In the genomic region with DNA sequence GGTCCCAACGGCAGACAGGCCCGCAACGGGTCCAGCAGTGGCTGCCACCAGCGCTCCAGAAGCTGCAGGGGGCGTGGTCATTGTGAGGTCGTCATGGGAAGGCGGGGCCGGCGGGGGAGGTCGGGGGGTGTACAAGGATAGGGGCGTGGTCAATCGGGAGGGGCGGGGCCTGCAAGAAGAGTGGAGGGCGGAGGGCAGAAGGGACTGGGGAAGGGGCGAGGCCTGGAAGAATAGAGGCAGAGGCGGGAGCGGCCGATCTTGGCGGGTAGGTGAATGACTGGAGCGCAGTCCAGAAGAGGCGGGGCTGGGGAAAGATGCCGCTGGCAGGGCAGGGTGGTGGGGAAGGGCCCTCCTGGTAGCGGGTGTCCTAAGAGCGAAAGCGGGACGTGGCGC, we compare ENCODE assay signal across 8 cellular contexts. TPM values are rescaled to one million over a fixed set of nuclear protein-coding genes. Genes with fewer than 3 reads are reported as not detected.
DNase-seq lines count a peak whose midpoint lies in the region; ATAC-seq, FAIRE-seq and TF ChIP-seq lines count a peak whose summit lies in the region.

No MANE protein-coding gene starts in this region.

- H3K9me3 ChIP-seq in A549 (no peaks in the 10 kb centered on the region), HEK293 (ENCODE audit: control insufficient read depth, insufficient read depth, low read depth, low read length) (no peaks in the 10 kb centered on the region), stomach smooth muscle (ENCODE audit: control insufficient read depth in 2 of 2, low read length in 2 of 2) (no peaks in the 10 kb centered on the region)

- H3K27me3 ChIP-seq in stomach smooth muscle (ENCODE audit: control insufficient read depth in 1 of 2, insufficient read depth in 2 of 2, low read length in 2 of 2): no peaks in the 10 kb centered on the region

- H3K4me3 Mint-ChIP-seq in activated naive CD8-positive, alpha-beta T cell: peak overlapping the region; percentile 81

- FAIRE-seq in A549 (lab: Jason Lieb, UNC): no peak

- H3K36me3 ChIP-seq in HEK293 (ENCODE audit: control insufficient read depth in 2 of 2, insufficient read depth in 1 of 2, low read length in 2 of 2) (peaks cover 12 to 40% of the 10 kb centered on the region in 2 experiments; a peak in 2 of 3 replicates), stomach smooth muscle (ENCODE audit: control insufficient read depth in 2 of 2, insufficient read depth in 2 of 2, low read length in 2 of 2) (peaks cover 0 to 4% of the 10 kb centered on the region in 2 donors)

- TF ChIP-seq CTCF in A549 (IDR thresholded peaks at IDR 0.05) (no peak), HEK293 (tag by site-specific recombination; IDR thresholded peaks at IDR 0.05) (no peak)

- H3K4me1 Mint-ChIP-seq in activated naive CD8-positive, alpha-beta T cell (ENCODE audit: low read depth): peaks cover 33% of the 10 kb centered on the region

- peak overlapping the region; percentile 92 for H3K4me2 ChIP-seq in A549

- H3K36me3 Mint-ChIP-seq in activated naive CD8-positive, alpha-beta T cell: no peaks in the 10 kb centered on the region

- CTCF ChIA-PET in A549 (lab: Yijun Ruan, JAX) (interaction anchor here (1.0 to 1.2 kb wide), 2 partner anchors 36 to 128 kb away, joined by 3 read pairs; no protein-coding TSS in a partner anchor), HEK293 (lab: Yijun Ruan, JAX) (no interaction called here)

- POLR2A ChIA-PET in A549 (lab: Yijun Ruan, JAX): no interaction called here
- POLR2A ChIA-PET in HEK293 (lab: Yijun Ruan, JAX): interaction anchor here (0.6 kb wide), 2 partner anchors 19 to 21 kb away, joined by 3 to 7 read pairs; no protein-coding TSS in a partner anchor

- H3K4me3 ChIP-seq in A549 (peak overlapping the region; percentile 62), HEK293 (ENCODE audit: low read depth, low read length) (no peak overlapping the region), stomach smooth muscle (ENCODE audit: low read length in 2 of 2) (peak overlapping the region; percentile 88 to 94)

- no peak for TF ChIP-seq EP300 in A549 (IDR thresholded peaks at IDR 0.05)

- peak overlapping the region; percentile 65 to 80 for H3K9ac ChIP-seq in stomach smooth muscle (ENCODE audit: low read length in 2 of 2)

- DNase-seq in A549 (ENCODE audit: low read depth in 1 of 2, low spot score in 1 of 2) (peak; percentile 87 to 88), glomerular visceral epithelial cell (ENCODE audit: extremely low spot score) (peak; percentile 82), non-pigmented ciliary epithelial cell (ENCODE audit: low read depth) (peak; percentile 47)

- peaks cover 16% of the 10 kb centered on the region for H3K4me1 ChIP-seq in A549
- H3K4me1 ChIP-seq in HEK293 (ENCODE audit: control insufficient read depth, insufficient read depth, low read length): no peaks in the 10 kb centered on the region; the same call in 1 of the 2 replicates
- H3K4me1 ChIP-seq in stomach smooth muscle (ENCODE audit: control insufficient read depth, insufficient read depth, low read length): peaks cover 27% of the 10 kb centered on the region

- peak overlapping the region; percentile 58 to 72 for H3K27ac ChIP-seq in A549
- H3K27ac ChIP-seq in HEK293 (ENCODE audit: extremely low read depth, low read depth, low read length): no peak overlapping the region
- H3K27ac ChIP-seq in stomach smooth muscle (ENCODE audit: low read length): peak overlapping the region; percentile 67

- H3K9me3 Mint-ChIP-seq in activated naive CD8-positive, alpha-beta T cell (ENCODE audit: low read depth): no peaks in the 10 kb centered on the region

- TF ChIP-seq POLR2A in A549 (IDR thresholded peaks at IDR 0.05; ENCODE audit: low read length): no peak

- no peaks in the 10 kb centered on the region for H3K27me3 Mint-ChIP-seq in activated naive CD8-positive, alpha-beta T cell

- ATAC-seq in A549: peak; percentile 35 to 46
- peak; percentile 49 for ATAC-seq in SK-N-SH treated with all-trans-retinoic acid at 6 μM for 48 hours
- ATAC-seq in HG02610 (IDR thresholded peaks at IDR 0.05; ENCODE audit: unreplicated experiment): no peak

- peak overlapping the region; percentile 46 for H3K27ac Mint-ChIP-seq in activated naive CD8-positive, alpha-beta T cell

- TF ChIP-seq RAD21 in A549 (conservative IDR thresholded peaks at IDR 0.05 in 1 of 2, IDR thresholded peaks at IDR 0.05 in 1 of 2): no peak

- 29% methylated on average over 18 of the region's 27 CpGs for WGBS in A549 (ENCODE audit: missing lambda C conversion rate)

TF ChIP-seq in A549, 52 proteins besides CTCF, POLR2A, EP300 and RAD21 (continues in another document):
- no peak for TF ChIP-seq CBX2 (IDR thresholded peaks at IDR 0.05; ENCODE audit: borderline replicate concordance, low read depth)
- no peak for TF ChIP-seq RNF2 (IDR thresholded peaks at IDR 0.05; ENCODE audit: borderline replicate concordance, low read depth)
- TF ChIP-seq PBX3 (IDR thresholded peaks at IDR 0.05): 0 out of 2 replicates have a peak, but pooled peaks have one; percentile 31
- TF ChIP-seq HOXB5 (CRISPR knock-in tag; IDR thresholded peaks at IDR 0.05): no peak

TF ChIP-seq in HEK293, 187 proteins besides CTCF, POLR2A, EP300 and RAD21 (continues in another document):
- TF ChIP-seq KLF1 (tag by site-specific recombination; IDR thresholded peaks at IDR 0.05) (peak; percentile 99), KLF9 (tag by site-specific recombination; IDR thresholded peaks at IDR 0.05; ENCODE audit: low read depth) (peak; percentile 89), SP2 (tag by site-specific recombination; IDR thresholded peaks at IDR 0.05) (0 out of 2 replicates have a peak, but pooled peaks have one; percentile 19), SP3 (tag by site-specific recombination; IDR thresholded peaks at IDR 0.05) (peak; percentile 40)

TF ChIP-seq in SK-N-SH treated with all-trans-retinoic acid at 6 μM for 48 hours, 23 proteins besides CTCF, POLR2A, EP300 and RAD21:
- TF ChIP-seq TOX (CRISPR knock-in tag; IDR thresholded peaks at IDR 0.05; ENCODE audit: borderline replicate concordance) (no peak), CSRNP3 (CRISPR knock-in tag; IDR thresholded peaks at IDR 0.05) (no peak), ZFP30 (CRISPR knock-in tag; IDR thresholded peaks at IDR 0.05) (no peak)

RNA-seq across cellular contexts. Expression of gene FUZ, which starts 4.3 kb away (rescaled TPM):
- polyA plus RNA-seq in A549 (2011; rRNA removed) (12.5 and 14.5 TPM in 2 replicates), A549 (2017; fragmentation: RNase III; extraction: RNeasy Plus Mini Kit Qiagen cat#74134 plus additional on column Dnase treatment) (15.9 to 23.7 TPM (median 21.7 TPM) in 3 replicates)
- 12.7 and 18.9 TPM in 2 replicates for polyA plus RNA-seq in A549 (2012; cell fraction: cytosol; rRNA removed)
- 21.9 and 26.7 TPM in 2 replicates for polyA plus RNA-seq in A549 (2012; cell fraction: nucleus; rRNA removed)
- 7.7 and 9.9 TPM in 2 replicates for polyA minus RNA-seq in A549 (2011; rRNA and poly(A)+ RNA removed)

RNA-seq across cellular contexts. Expression of gene MED25, which starts 9.3 kb away (rescaled TPM):
- polyA plus RNA-seq in A549 (2011; rRNA removed) (20.4 and 27.1 TPM in 2 replicates), A549 (2017; fragmentation: RNase III; extraction: RNeasy Plus Mini Kit Qiagen cat#74134 plus additional on column Dnase treatment) (36.4 to 41.6 TPM (median 40.1 TPM) in 3 replicates)
- polyA plus RNA-seq in A549 (2012; cell fraction: cytosol; rRNA removed): 50.8 and 56.5 TPM in 2 replicates
- polyA plus RNA-seq in A549 (2012; cell fraction: nucleus; rRNA removed): 106 and 124 TPM in 2 replicates
- 37.2 and 52.2 TPM in 2 replicates for polyA minus RNA-seq in A549 (2011; rRNA and poly(A)+ RNA removed)

RNA-seq across cellular contexts. Expression of gene AP2A1, which starts 42.0 kb away (rescaled TPM):
- polyA plus RNA-seq in A549 (2011; rRNA removed): 36.6 and 41.6 TPM in 2 replicates
- polyA plus RNA-seq in A549 (2012; cell fraction: cytosol; rRNA removed): 68.6 and 83.9 TPM in 2 replicates
- 133 and 183 TPM in 2 replicates for polyA plus RNA-seq in A549 (2012; cell fraction: nucleus; rRNA removed)
- polyA plus RNA-seq in A549 (2017; fragmentation: RNase III; extraction: RNeasy Plus Mini Kit Qiagen cat#74134 plus additional on column Dnase treatment): 53.4 to 62.1 TPM (median 58.6 TPM) in 3 replicates
- 58.4 and 76.3 TPM in 2 replicates for polyA minus RNA-seq in A549 (2011; rRNA and poly(A)+ RNA removed)

RNA-seq across cellular contexts. Expression of gene PTOV1, which starts 42.2 kb away (rescaled TPM):
- 27.7 and 41.2 TPM in 2 replicates for polyA plus RNA-seq in A549 (2011; rRNA removed)
- polyA plus RNA-seq in A549 (2012; cell fraction: cytosol; rRNA removed): 111 and 150 TPM in 2 replicates
- 235 and 351 TPM in 2 replicates for polyA plus RNA-seq in A549 (2012; cell fraction: nucleus; rRNA removed)
- polyA plus RNA-seq in A549 (2017; fragmentation: RNase III; extraction: RNeasy Plus Mini Kit Qiagen cat#74134 plus additional on column Dnase treatment): 119 to 153 TPM (median 147 TPM) in 3 replicates
- 60.2 and 109 TPM in 2 replicates for polyA minus RNA-seq in A549 (2011; rRNA and poly(A)+ RNA removed)

RNA-seq across cellular contexts. Expression of gene TSKS, which starts 45.7 kb away (rescaled TPM):
- polyA plus RNA-seq in A549 (2011; rRNA removed) (not detected in 2 replicates), A549 (2017; fragmentation: RNase III; extraction: RNeasy Plus Mini Kit Qiagen cat#74134 plus additional on column Dnase treatment) (not detected in 3 replicates)
- polyA plus RNA-seq in A549 (2012; cell fraction: cytosol; rRNA removed): 0.03 TPM in 1 of 2 replicates, not detected in the other
- polyA plus RNA-seq in A549 (2012; cell fraction: nucleus; rRNA removed): 0.06 TPM in 1 of 2 replicates, not detected in the other
- polyA minus RNA-seq in A549 (2011; rRNA and poly(A)+ RNA removed): not detected in 2 replicates

Comparison
In these comparisons a context has a peak if more than half of its experiments do, and no peak if none do; other contexts are left out.
1. Of the 5 proteins assayed by ChIP-seq in both HEK293 and A549: peak only in HEK293: none; only in A549: PBX3; in both: none; in neither: 4.